8 cellular contexts compared by ENCODE assay signal in the genomic region with DNA sequence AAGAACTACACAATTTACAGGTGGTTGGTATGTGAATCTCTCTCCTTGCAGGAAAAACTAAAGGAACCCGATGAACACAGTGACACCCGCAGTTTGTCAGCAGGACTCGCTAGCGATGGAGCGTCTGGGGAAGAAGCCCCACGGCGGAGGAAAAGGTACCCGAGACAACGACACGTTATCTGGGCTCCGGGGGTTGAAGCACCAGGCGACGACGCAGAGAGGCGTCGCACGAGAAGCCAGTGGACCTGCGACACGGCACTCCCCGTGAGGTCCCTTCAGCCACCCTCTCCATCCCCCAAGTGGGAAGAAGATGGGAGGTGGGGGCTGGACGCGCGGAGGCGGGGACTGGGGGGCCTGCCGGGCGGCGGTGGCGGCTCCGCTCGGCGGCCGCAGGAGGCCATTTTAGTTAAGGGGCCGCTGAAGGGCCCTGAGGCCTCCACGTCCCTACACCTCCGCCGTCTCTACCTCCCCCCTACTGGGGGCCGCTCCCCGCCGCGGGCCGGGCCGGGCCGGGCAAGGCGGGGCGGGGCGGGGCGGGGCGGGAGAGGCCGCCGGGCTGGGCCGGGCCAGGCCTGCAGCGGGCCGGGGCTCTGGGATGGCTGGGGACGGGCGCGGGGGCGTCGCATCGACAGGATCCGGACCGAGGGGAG. TPM values are rescaled to one million over a fixed set of nuclear protein-coding genes. Genes with fewer than 3 reads are reported as not detected.
DNase-seq lines count a peak whose midpoint lies in the region; ATAC-seq and TF ChIP-seq lines count a peak whose summit lies in the region.

No MANE protein-coding gene starts in this region.

- CTCF ChIA-PET in Calu3 (lab: Charles Lee): interaction anchor here (0.6 kb wide), 1 partner anchor 286 kb away, joined by 3 read pairs; no protein-coding TSS in a partner anchor

- peak overlapping the region; percentile 85; the same call in 1 of the 2 replicates for H3K9ac ChIP-seq in iPS-20b (ENCODE audit: low read depth, low read length)

- no TSS peak for BruUV-seq in Calu3 (replicated peaks; lab: Mats Ljungman, UMichigan)

- H3K27ac Mint-ChIP-seq in Calu3 (ENCODE audit: unreplicated experiment) (peak overlapping the region; percentile 76), brain (peak overlapping the region; percentile 91 to 97 (median 94))

- peaks cover 21% of the 10 kb centered on the region; the same call in 1 of the 2 replicates for H3K4me1 ChIP-seq in iPS-20b (ENCODE audit: insufficient read depth, low read length)

- H3K4me1 Mint-ChIP-seq in Calu3 (ENCODE audit: low read depth, unreplicated experiment) (peaks cover 22% of the 10 kb centered on the region), brain (peaks cover 51% of the 10 kb centered on the region)

- DNase-seq in Calu3 (peak; percentile 44), HS-5 (ENCODE audit: low read depth) (peak; percentile 42), T-helper 2 cell (peak; percentile 27 to 67 (median 44)), cerebellar nuclear complex (lab: John Stamatoyannopoulos, UW) (no peak)

- intact Hi-C loops in Calu3 (cut with micrococcal nuclease; ENCODE audit: unreplicated experiment): no loop called here

- H3K9me3 Mint-ChIP-seq in Calu3 (ENCODE audit: low read depth, unreplicated experiment) (peaks cover 3% of the 10 kb centered on the region), brain (peaks cover 0 to 3% (median 2%) of the 10 kb centered on the region in 5 experiments)

- H3K4me3 Mint-ChIP-seq in Calu3 (ENCODE audit: low read depth, unreplicated experiment) (peak overlapping the region; percentile 85), brain (peak overlapping the region; percentile 89 to 96 (median 92))

- peak; percentile 37 for ATAC-seq in GM21360 (IDR thresholded peaks at IDR 0.05; ENCODE audit: unreplicated experiment)

- H3K27me3 Mint-ChIP-seq in Calu3 (ENCODE audit: unreplicated experiment): no peaks in the 10 kb centered on the region
- peaks cover 9% of the 10 kb centered on the region for H3K27me3 Mint-ChIP-seq in brain

- H3K36me3 Mint-ChIP-seq in Calu3 (ENCODE audit: insufficient read depth, unreplicated experiment) (peaks cover 52% of the 10 kb centered on the region), brain (peaks cover 41% of the 10 kb centered on the region)

- no peak for TF ChIP-seq CTCF in Calu3 (IDR thresholded peaks at IDR 0.05; ENCODE audit: unreplicated experiment)
- TF ChIP-seq CTCF in brain (conservative IDR thresholded peaks at IDR 0.05): no peak

- no peaks in the 10 kb centered on the region for H3K36me3 ChIP-seq in iPS-20b (ENCODE audit: insufficient read depth, low read depth, low read length)

- no peaks in the 10 kb centered on the region for H3K9me3 ChIP-seq in iPS-20b (ENCODE audit: insufficient read depth, low read depth, low read length)

- H3K27me3 ChIP-seq in iPS-20b (ENCODE audit: insufficient read depth, low read length): peaks cover 20% of the 10 kb centered on the region

- H3K27ac ChIP-seq in iPS-20b (ENCODE audit: low read length) (no peak overlapping the region), skin epidermis (peak overlapping the region; percentile 87 to 99 (median 97))

- H3K4me3 ChIP-seq in iPS-20b (ENCODE audit: low read length): peak overlapping the region; percentile 83
- H3K4me3 ChIP-seq in skin epidermis: peak overlapping the region; percentile 70 to 95 (median 90)

RNA-seq across cellular contexts. Expression of gene ZFR, which starts 0.9 kb away (rescaled TPM):
- 61.1 and 63.4 TPM in 2 replicates for total RNA-seq in Calu3 (2022)
- polyA plus RNA-seq in brain (ENCODE audit: insufficient read depth, low read depth, low replicate concordance): 55.6 TPM

Comparison
In these comparisons a context has a peak if more than half of its experiments do, and no peak if none do; other contexts are left out.
1. DNase-seq: peak in Calu3 (single experiment), HS-5 (single experiment) and T-helper 2 cell (5 of 5); none in cerebellar nuclear complex (0 of 2).